ENCODE assay signal across 1 cellular context in genomic region chr6:142567476-142567875, GRCh38.
TF ChIP-seq lines count a peak whose summit lies in the region.

No MANE protein-coding gene starts in this region.

TF ChIP-seq in HepG2, 621 proteins besides CTCF, POLR2A, EP300 and RAD21:
- TF ChIP-seq, protein P1, sequence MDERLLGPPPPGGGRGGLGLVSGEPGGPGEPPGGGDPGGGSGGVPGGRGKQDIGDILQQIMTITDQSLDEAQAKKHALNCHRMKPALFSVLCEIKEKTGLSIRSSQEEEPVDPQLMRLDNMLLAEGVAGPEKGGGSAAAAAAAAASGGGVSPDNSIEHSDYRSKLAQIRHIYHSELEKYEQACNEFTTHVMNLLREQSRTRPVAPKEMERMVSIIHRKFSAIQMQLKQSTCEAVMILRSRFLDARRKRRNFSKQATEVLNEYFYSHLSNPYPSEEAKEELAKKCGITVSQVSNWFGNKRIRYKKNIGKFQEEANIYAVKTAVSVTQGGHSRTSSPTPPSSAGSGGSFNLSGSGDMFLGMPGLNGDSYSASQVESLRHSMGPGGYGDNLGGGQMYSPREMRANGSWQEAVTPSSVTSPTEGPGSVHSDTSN (CRISPR knock-in tag; IDR thresholded peaks at IDR 0.05), result no peak
- no peak for TF ChIP-seq ZNF331 (CRISPR knock-in tag; IDR thresholded peaks at IDR 0.05)
TF ChIP-seq in HepG2: peak in this region for 0.
